ENCODE assay signal across 9 cellular contexts in the genomic region with DNA sequence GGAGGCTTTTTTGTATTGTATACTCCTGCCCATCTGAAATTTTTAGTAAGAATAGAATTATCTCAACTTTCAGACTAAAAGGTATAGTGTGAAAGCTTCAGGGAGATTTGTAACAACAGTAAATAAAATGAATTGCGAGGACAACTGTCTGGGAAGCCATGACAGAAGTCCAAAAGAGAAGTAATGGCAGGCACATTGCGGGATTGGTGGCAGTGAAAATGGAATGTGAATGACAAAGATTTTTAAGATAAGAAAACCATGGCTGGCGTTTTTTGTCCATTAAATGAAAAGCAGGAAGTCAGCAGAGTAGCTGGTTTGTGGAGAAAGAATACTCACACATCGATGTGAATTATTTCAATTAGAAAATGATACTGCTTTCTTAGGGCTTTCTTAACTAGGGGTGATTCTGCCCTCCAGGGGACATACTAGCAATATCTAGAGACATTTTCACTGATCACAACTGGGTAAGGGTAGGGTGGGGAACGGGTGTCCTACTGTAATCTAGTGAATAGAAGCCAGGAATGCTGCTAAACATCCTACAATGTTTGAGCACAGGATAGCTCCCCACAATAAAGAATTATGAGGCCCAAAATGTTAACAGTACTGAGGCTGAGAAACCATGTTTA. TPM values are rescaled to one million over a fixed set of nuclear protein-coding genes. Genes with fewer than 3 reads are reported as not detected.
DNase-seq lines count a peak whose midpoint lies in the region; ATAC-seq and TF ChIP-seq lines count a peak whose summit lies in the region.
"Had no signal": no experiment of that assay in that cellular context is flagged by ENCODE, and none has a peak within 500 bp of the region (broad histone marks: within the 10 kb centered on the region; RNA-seq: fewer than 3 reads in every experiment).

No MANE protein-coding gene starts in this region.

- H3K4me3 ChIP-seq in HUES48 (ENCODE audit: low read depth, low read length) (peak overlapping the region; percentile 78), mesendoderm (ENCODE audit: low read length) (peak overlapping the region; percentile 4)

- H3K79me1 ChIP-seq in mesendoderm (ENCODE audit: low read length) = peaks cover 11% of the 10 kb centered on the region

- no peak overlapping the region for H3K23ac ChIP-seq in mesendoderm (ENCODE audit: low read length)

- POLR2A ChIA-PET in MCF 10A (lab: Yijun Ruan, JAX) = interaction anchor here (0.7 to 3.7 kb wide), 16 partner anchors 7 to 1855 kb away, joined by 3 to 25 read pairs (median 4); a partner anchor contains a TSS

- H3K36me3 Mint-ChIP-seq in MCF 10A (ENCODE audit: insufficient read depth, unreplicated experiment) = peaks cover 11% of the 10 kb centered on the region
- peaks cover 18 to 24% of the 10 kb centered on the region in 2 donors for H3K36me3 Mint-ChIP-seq in stimulated activated naive B cell treated with anti-CD40 and anti-IgM and Interleukin-4, amounts not matched to agents 10 μg/mL and 1 μg/mL and 100 μg/mL, for 72 hours

- peak overlapping the region; percentile 54 for H3K4me2 ChIP-seq in mesendoderm (ENCODE audit: low read length)

- H4K5ac ChIP-seq in mesendoderm (ENCODE audit: low read length) = no peak overlapping the region

- H3K4ac ChIP-seq in mesendoderm (ENCODE audit: low read depth, low read length) = no peak overlapping the region

- H3K18ac ChIP-seq in mesendoderm (ENCODE audit: low read length) = no peak overlapping the region

- H3K4me1 Mint-ChIP-seq in MCF 10A (ENCODE audit: insufficient read depth, unreplicated experiment) = peaks cover 35% of the 10 kb centered on the region
- H3K4me1 Mint-ChIP-seq in stimulated activated naive B cell treated with anti-CD40 and anti-IgM and Interleukin-4, amounts not matched to agents 10 μg/mL and 1 μg/mL and 100 μg/mL, for 72 hours = peaks cover 30 to 43% of the 10 kb centered on the region in 2 donors

- DNase-seq in AG08395 (ENCODE audit: low spot score) = peak; percentile 5
- peak; percentile 18 for DNase-seq in MCF 10A (ENCODE audit: unreplicated experiment)
- peak; percentile 29 for DNase-seq in mesendoderm
- no peak for DNase-seq in stimulated activated naive B cell treated with anti-CD40 and anti-IgM and Interleukin-4, amounts not matched to agents 10 μg/mL and 1 μg/mL and 100 μg/mL, for 72 hours
- no peak for DNase-seq in NCI-H1417 treated with DMSO at 0.1 percent for 48 hours (lab: John Stamatoyannopoulos, UW)
- DNase-seq in RPMI8226 = no peak
- no peak for DNase-seq in activated CD4-positive, alpha-beta T cell treated with anti-CD3 and anti-CD28 coated beads for 48 hours
- DNase-seq: T1000 had no signal

- H3K9me3 Mint-ChIP-seq in MCF 10A (ENCODE audit: unreplicated experiment) = no peaks in the 10 kb centered on the region
- H3K9me3 Mint-ChIP-seq in stimulated activated naive B cell treated with anti-CD40 and anti-IgM and Interleukin-4, amounts not matched to agents 10 μg/mL and 1 μg/mL and 100 μg/mL, for 72 hours = no peaks in the 10 kb centered on the region

- no peak overlapping the region for H3K27ac ChIP-seq in HUES48 (ENCODE audit: low read depth, low read length)
- H3K27ac ChIP-seq in mesendoderm (ENCODE audit: low read depth, low read length) = no peak overlapping the region

- no peaks in the 10 kb centered on the region for H3K36me3 ChIP-seq in HUES48 (ENCODE audit: control insufficient read depth, insufficient read depth, low read length)
- H3K36me3 ChIP-seq in mesendoderm (ENCODE audit: control insufficient read depth, insufficient read depth, low read length) = no peaks in the 10 kb centered on the region

- peak overlapping the region; percentile 71 for H3K56ac ChIP-seq in mesendoderm (ENCODE audit: low read length)

- H3K27me3 Mint-ChIP-seq in MCF 10A (ENCODE audit: insufficient read depth, unreplicated experiment) = no peaks in the 10 kb centered on the region
- H3K27me3 Mint-ChIP-seq in stimulated activated naive B cell treated with anti-CD40 and anti-IgM and Interleukin-4, amounts not matched to agents 10 μg/mL and 1 μg/mL and 100 μg/mL, for 72 hours = no peaks in the 10 kb centered on the region

- no peak for ATAC-seq in stimulated activated naive B cell treated with anti-CD40 and anti-IgM and Interleukin-4, amounts not matched to agents 10 μg/mL and 1 μg/mL and 100 μg/mL, for 72 hours (replicated peaks)

- peaks cover 59% of the 10 kb centered on the region for H3K79me2 ChIP-seq in mesendoderm (ENCODE audit: control insufficient read depth, insufficient read depth, low read length)

- no peaks in the 10 kb centered on the region for H3K27me3 ChIP-seq in HUES48 (ENCODE audit: control insufficient read depth, insufficient read depth, low read length)
- no peaks in the 10 kb centered on the region for H3K27me3 ChIP-seq in mesendoderm (ENCODE audit: insufficient read depth, low read length, poor library complexity)

- H3K4me3 Mint-ChIP-seq in MCF 10A (ENCODE audit: unreplicated experiment) = no peak overlapping the region
- H3K4me3 Mint-ChIP-seq in stimulated activated naive B cell treated with anti-CD40 and anti-IgM and Interleukin-4, amounts not matched to agents 10 μg/mL and 1 μg/mL and 100 μg/mL, for 72 hours = no peak overlapping the region

- H2AK5ac ChIP-seq in mesendoderm (ENCODE audit: low read length) = no peak overlapping the region

- no peaks in the 10 kb centered on the region for H3K9me3 ChIP-seq in HUES48 (ENCODE audit: control insufficient read depth, insufficient read depth, low read length)

- intact Hi-C loops in MCF 10A (cut with micrococcal nuclease) = no loop called here

- H3K4me1 ChIP-seq in HUES48 (ENCODE audit: control insufficient read depth, insufficient read depth, low read length) = peaks cover 40% of the 10 kb centered on the region
- peaks cover 11% of the 10 kb centered on the region for H3K4me1 ChIP-seq in mesendoderm (ENCODE audit: control insufficient read depth, low read depth, low read length)

- CTCF ChIA-PET in MCF 10A (lab: Yijun Ruan, JAX) = interaction anchor here (0.8 to 1.0 kb wide), 2 partner anchors 44 to 97 kb away, joined by 3 read pairs; no protein-coding TSS in a partner anchor

- no peak overlapping the region for H2BK15ac ChIP-seq in mesendoderm (replicated peaks; ENCODE audit: low read depth)

- H3K27ac Mint-ChIP-seq in MCF 10A (ENCODE audit: low read depth, unreplicated experiment) = no peak overlapping the region
- no peak overlapping the region for H3K27ac Mint-ChIP-seq in stimulated activated naive B cell treated with anti-CD40 and anti-IgM and Interleukin-4, amounts not matched to agents 10 μg/mL and 1 μg/mL and 100 μg/mL, for 72 hours

- H2BK120ac ChIP-seq in mesendoderm (ENCODE audit: low read depth, low read length) = no peak overlapping the region

- TF ChIP-seq CTCF in MCF 10A (IDR thresholded peaks at IDR 0.05; ENCODE audit: unreplicated experiment) = no peak

- no peak overlapping the region for H3K9ac ChIP-seq in HUES48 (ENCODE audit: low read depth, low read length)
- peak overlapping the region; percentile 83 for H3K9ac ChIP-seq in mesendoderm (ENCODE audit: low read length)

- WGBS in mesendoderm (ENCODE audit: extremely low coverage, insufficient coverage, low lambda C conversion rate) = no CpG with 5 or more reads among the region's 5 CpGs

- BruUV-seq in MCF 10A (replicated peaks; lab: Mats Ljungman, UMichigan) = no TSS peak

- no peak overlapping the region for H2BK5ac ChIP-seq in mesendoderm (ENCODE audit: low read length)

- no peak overlapping the region for H4K8ac ChIP-seq in mesendoderm (ENCODE audit: low read depth, low read length)

RNA-seq across cellular contexts. Expression of a gene that starts 1.6 kb away (rescaled TPM):
- total RNA-seq in MCF 10A (2022) = 10.2 and 11.0 TPM in 2 replicates
- polyA plus RNA-seq in mesendoderm (2013, experiment 1 of 2) = 14.4 TPM
- 13.2 TPM for polyA plus RNA-seq in mesendoderm (2013, experiment 2 of 2)

RNA-seq across cellular contexts. Expression of a gene that starts 2.0 kb away (rescaled TPM):
- total RNA-seq in MCF 10A (2022) = 70.6 and 73.6 TPM in 2 replicates
- polyA plus RNA-seq in mesendoderm (2013, experiment 1 of 2) = 14.5 TPM
- 15.3 TPM for polyA plus RNA-seq in mesendoderm (2013, experiment 2 of 2)

Comparison
In these comparisons a context has a peak if more than half of its experiments do, and no peak if none do; other contexts are left out.
1. DNase-seq: peak in AG08395 (single experiment), MCF 10A (single experiment) and mesendoderm (single experiment); none in stimulated activated naive B cell treated with anti-CD40 and anti-IgM and Interleukin-4, amounts not matched to agents 10 μg/mL and 1 μg/mL and 100 μg/mL, for 72 hours (single experiment), NCI-H1417 treated with DMSO at 0.1 percent for 48 hours (single experiment), RPMI8226 (single experiment) and activated CD4-positive, alpha-beta T cell treated with anti-CD3 and anti-CD28 coated beads for 48 hours (single experiment).